In genomic region chr10:23421397-23421796, GRCh38 we compare ENCODE assay signal across 30 cellular contexts.
"Had no signal": no experiment of that assay in that cellular context is flagged by ENCODE, and none has a peak within 500 bp of the region (broad histone marks: within the 10 kb centered on the region; RNA-seq: fewer than 3 reads in every experiment).

No MANE protein-coding gene starts in this region.

- H3K4me1 ChIP-seq: ascending aorta, SJSA1 had no signal

- H3K27me3 Mint-ChIP-seq: activated CD4-positive, alpha-beta T cell treated with anti-CD3 and anti-CD28 coated beads for 36 hours; activated CD4-positive, alpha-beta T cell treated with anti-CD3 and anti-CD28 coated beads, Interleukin-2, amount 10 ng/mL, durations not matched to agents 7 days and 5 days; activated naive CD8-positive, alpha-beta T cell treated with anti-CD3 and anti-CD28 coated beads for 36 hours had no signal

- H3K9me3 Mint-ChIP-seq: activated naive CD8-positive, alpha-beta T cell treated with anti-CD3 and anti-CD28 coated beads for 36 hours; activated T-cell treated with anti-CD3 and anti-CD28 coated beads, Interleukin-2, amount 50 U/mL, for 24 hours; activated T-helper 2 cell treated with anti-CD3 and anti-CD28 coated beads, Interferon-gamma antibody, Interleukin-2, Interleukin-4, amounts not matched to agents 10 μg/mL and 5 μg/mL and 100 μg/mL, durations not matched to agents 14 hours and 24 hours and 36 hours; T-helper 2 cell treated with Interferon-gamma antibody and Interleukin-4, amounts not matched to agents 5 μg/mL and 100 μg/mL, for 36 hours had no signal

- H3K9me2 ChIP-seq: SK-N-SH had no signal

- H3K27ac ChIP-seq: ascending aorta, cardiac muscle cell, KMS-11, SJSA1 had no signal

- H3K4me3 Mint-ChIP-seq: activated CD4-positive, alpha-beta T cell treated with anti-CD3 and anti-CD28 coated beads for 36 hours; activated CD4-positive, alpha-beta T cell treated with anti-CD3 and anti-CD28 coated beads, Interleukin-2, amount 10 ng/mL, durations not matched to agents 7 days and 5 days; activated CD8-positive, alpha-beta T cell treated with anti-CD3 and anti-CD28 coated beads, Interleukin-2, amount 10 ng/mL, durations not matched to agents 7 days and 5 days; activated naive CD8-positive, alpha-beta T cell treated with anti-CD3 and anti-CD28 coated beads for 36 hours; activated T-cell treated with anti-CD3 and anti-CD28 coated beads, Interleukin-2, amount 50 U/mL, for 24 hours; T-helper 1 cell treated with Interleukin-12 subunit alpha and Interleukin-12 subunit beta and Interleukin-4 antibody, amounts not matched to agents 30 μg/mL and 1 μg/mL, for 36 hours; T-helper 2 cell treated with Interferon-gamma antibody and Interleukin-4, amounts not matched to agents 5 μg/mL and 100 μg/mL, for 36 hours had no signal

- H3K36me3 ChIP-seq: ascending aorta, cardiac muscle cell, SJSA1 had no signal

- H3K9me3 ChIP-seq: ascending aorta, SJSA1, SK-N-SH had no signal

- H3K4me1 Mint-ChIP-seq: activated CD4-positive, alpha-beta T cell treated with anti-CD3 and anti-CD28 coated beads for 36 hours; activated CD4-positive, alpha-beta T cell treated with anti-CD3 and anti-CD28 coated beads, Interleukin-2, amount 10 ng/mL, durations not matched to agents 7 days and 5 days had no signal

- ATAC-seq: activated CD4-positive, alpha-beta T cell treated with anti-CD3 and anti-CD28 coated beads for 36 hours; activated CD8-positive, alpha-beta T cell treated with anti-CD3 and anti-CD28 coated beads, Interleukin-2, amount 10 ng/mL, durations not matched to agents 7 days and 5 days; Panc1 had no signal

- H3K36me3 Mint-ChIP-seq: activated naive CD8-positive, alpha-beta T cell treated with anti-CD3 and anti-CD28 coated beads for 36 hours had no signal

- H3K27me3 ChIP-seq: ascending aorta, cardiac muscle cell, SJSA1 had no signal

- DNase-seq: activated CD4-positive, alpha-beta T cell treated with anti-CD3 and anti-CD28 coated beads for 36 hours; activated CD4-positive, alpha-beta T cell treated with anti-CD3 and anti-CD28 coated beads, Interleukin-2, amount 10 ng/mL, durations not matched to agents 7 days and 5 days; activated CD4-positive, alpha-beta T cell treated with anti-CD3 and anti-CD28 coated beads, Interleukin-2, amount 50 U/mL, for 48 hours; activated CD8-positive, alpha-beta T cell treated with anti-CD3 and anti-CD28 coated beads, Interleukin-2, amount 10 ng/mL, durations not matched to agents 7 days and 5 days; activated gamma-delta T cell; activated naive CD4-positive, alpha-beta T cell treated with Interleukin-2 at 50 U/mL for 16 hours; activated naive CD8-positive, alpha-beta T cell treated with anti-CD3 and anti-CD28 coated beads for 36 hours; activated T-cell treated with anti-CD3 and anti-CD28 coated beads, Interleukin-2, amount 50 U/mL, for 24 hours; amygdala; NCI-H1092 treated with DMSO at 0.1 percent for 48 hours; NCI-H1417; NCI-H146; NCI-H187; NCI-H2029 treated with DMSO at 0.1 percent for 48 hours; NCI-H2107; NCI-H2171; NCI-H510A; NCI-H526; NCI-H748 treated with DMSO at 0.1 percent for 48 hours; NK-92 treated with Interleukin-12 subunit alpha and Interleukin-12 subunit beta, amount 100 ng/mL, for 24 hours; SHP77 treated with DMSO at 0.1 percent for 48 hours; SK-N-SH had no signal

- H3K27ac Mint-ChIP-seq: activated CD4-positive, alpha-beta T cell treated with anti-CD3 and anti-CD28 coated beads for 36 hours; activated CD4-positive, alpha-beta T cell treated with anti-CD3 and anti-CD28 coated beads, Interleukin-2, amount 10 ng/mL, durations not matched to agents 7 days and 5 days; activated CD8-positive, alpha-beta T cell treated with anti-CD3 and anti-CD28 coated beads, Interleukin-2, amount 10 ng/mL, durations not matched to agents 7 days and 5 days; activated naive CD8-positive, alpha-beta T cell treated with anti-CD3 and anti-CD28 coated beads for 36 hours; activated T-cell treated with anti-CD3 and anti-CD28 coated beads, Interleukin-2, amount 50 U/mL, for 24 hours; activated T-helper 2 cell treated with anti-CD3 and anti-CD28 coated beads, Interferon-gamma antibody, Interleukin-2, Interleukin-4, amounts not matched to agents 10 μg/mL and 5 μg/mL and 100 μg/mL, durations not matched to agents 14 hours and 24 hours and 36 hours; T-helper 1 cell treated with Interleukin-12 subunit alpha and Interleukin-12 subunit beta and Interleukin-4 antibody, amounts not matched to agents 30 μg/mL and 1 μg/mL, for 36 hours; T-helper 2 cell treated with Interferon-gamma antibody and Interleukin-4, amounts not matched to agents 5 μg/mL and 100 μg/mL, for 36 hours had no signal

- H3K4me3 ChIP-seq: ascending aorta, cardiac muscle cell, SJSA1 had no signal

- H3K4me2 ChIP-seq: KMS-11, SK-N-SH had no signal
